In the genomic region with DNA sequence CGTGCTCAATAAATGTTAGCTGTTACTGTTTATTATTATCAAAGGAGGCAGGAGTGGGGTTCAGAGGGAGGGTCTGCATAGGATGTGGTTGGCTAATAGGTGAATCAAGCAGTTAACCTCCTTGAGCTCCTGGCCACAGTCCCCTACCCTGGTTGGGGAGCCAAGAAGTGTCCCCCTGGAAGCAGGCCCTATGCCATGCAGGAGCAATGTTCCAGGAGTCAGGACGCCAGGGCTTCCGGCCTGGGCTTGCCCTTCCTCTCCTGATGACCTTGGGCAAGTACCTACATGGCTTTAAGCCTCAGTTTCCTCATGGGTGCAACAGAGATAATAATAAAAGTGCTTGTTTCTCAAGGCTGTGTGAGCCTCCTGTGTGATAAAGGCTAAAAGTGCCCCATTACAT, we compare ENCODE assay signal across 22 cellular contexts.
A peak's percentile ranks its signal among the peaks of the same experiment; 100 is the strongest.
DNase-seq lines count a peak whose midpoint lies in the region; ATAC-seq and TF ChIP-seq lines count a peak whose summit lies in the region.
"Had no signal": no experiment of that assay in that cellular context is flagged by ENCODE, and none has a peak within 500 bp of the region (broad histone marks: within the 10 kb centered on the region; RNA-seq: fewer than 3 reads in every experiment).

No MANE protein-coding gene starts in this region.

- H4K8ac ChIP-seq in H9 (replicated peaks; ENCODE audit: insufficient read length, low read depth, low read length): no peak overlapping the region

- H3K9ac ChIP-seq in H9 (ENCODE audit: extremely low read depth, insufficient read length, low read length): no peak overlapping the region

- no peak overlapping the region for H3K14ac ChIP-seq in H9 (ENCODE audit: insufficient read depth, low read length)

- no peak overlapping the region for H2BK20ac ChIP-seq in H9 (ENCODE audit: low read depth, low read length, poor library complexity, severe bottlenecking)

- H3K27ac ChIP-seq in H9 (ENCODE audit: insufficient read length, low read depth, low read length): no peak overlapping the region
- peak overlapping the region in 5 of 8 donors; percentile 7 to 65 (median 48) for H3K27ac ChIP-seq in spleen
- H3K27ac ChIP-seq: C4-2B had no signal

- H3K9me3 ChIP-seq in H9 (ENCODE audit: control insufficient read depth, low read depth, low read length) (no peaks in the 10 kb centered on the region), spleen (no peaks in the 10 kb centered on the region)
- H3K9me3 ChIP-seq: MG63 had no signal

- H3K36me3 Mint-ChIP-seq in H9 (ENCODE audit: insufficient read depth in 1 of 3, low read depth in 3 of 3): peaks cover 2 to 7% (median 2%) of the 10 kb centered on the region in 3 experiments; a peak in 6 of 7 replicates
- peaks cover 17% of the 10 kb centered on the region for H3K36me3 Mint-ChIP-seq in WTC11
- H3K36me3 Mint-ChIP-seq in natural killer cell treated with Interleukin-12 subunit alpha and Interleukin-12 subunit beta and Interleukin-15 and Interleukin-18, amount 100 ng/mL, for 72 hours: no peaks in the 10 kb centered on the region

- no peak overlapping the region for H2BK5ac ChIP-seq in H9 (ENCODE audit: insufficient read length, low read length)

- H3K4me1 Mint-ChIP-seq in H9 (peaks cover 2 to 3% of the 10 kb centered on the region in 2 experiments; a peak in 1 of 4 replicates), WTC11 (no peaks in the 10 kb centered on the region)
- peaks cover 6 to 12% of the 10 kb centered on the region in 2 donors for H3K4me1 Mint-ChIP-seq in natural killer cell treated with Interleukin-12 subunit alpha and Interleukin-12 subunit beta and Interleukin-15 and Interleukin-18, amount 100 ng/mL, for 72 hours (ENCODE audit: low read depth in 2 of 2)
- H3K4me1 Mint-ChIP-seq: B cell had no signal

- CTCF ChIA-PET in WTC11 (lab: Charles Lee): no interaction called here

- peaks cover 0 to 78% (median 14%) of the 10 kb centered on the region in 6 donors for H3K36me3 ChIP-seq in spleen
- H3K36me3 ChIP-seq: MG63 had no signal

- no peak overlapping the region for H3K4me3 ChIP-seq in spleen
- H3K4me3 ChIP-seq: MG63 had no signal

- no peaks in the 10 kb centered on the region for H3K27me3 ChIP-seq in H9 (ENCODE audit: insufficient read depth, low read length)
- no peaks in the 10 kb centered on the region for H3K27me3 ChIP-seq in spleen (replicated peaks in 1 of 7)
- H3K27me3 ChIP-seq: MG63 had no signal

- WGBS in H9 (ENCODE audit: extremely low coverage, insufficient read length, low lambda C conversion rate): no CpG with 5 or more reads among the region's 3 CpGs
- WGBS in spleen, 5 donors: 66 to 94% (median 73%) methylated on average over 3 of the region's 3 CpGs

- no peak overlapping the region for H3K56ac ChIP-seq in H9 (ENCODE audit: insufficient read length, low read depth, low read length)

- no peaks in the 10 kb centered on the region for H3K4me1 ChIP-seq in H9 (ENCODE audit: insufficient read depth, low read length)
- peaks cover 0 to 20% (median 4%) of the 10 kb centered on the region in 6 donors for H3K4me1 ChIP-seq in spleen

- no peak overlapping the region for H2AFZ ChIP-seq in H9 (ENCODE audit: low read length)

- H2BK12ac ChIP-seq in H9 (ENCODE audit: insufficient read length, low read depth, low read length): no peak overlapping the region

- H3K79me2 ChIP-seq in H9 (ENCODE audit: insufficient read depth, low read length): no peaks in the 10 kb centered on the region

- TF ChIP-seq CTCF in H9 (conservative IDR thresholded peaks at IDR 0.05) (no peak), WTC11 (IDR thresholded peaks at IDR 0.05) (no peak), spleen (IDR thresholded peaks at IDR 0.05 in 8 of 11, conservative IDR thresholded peaks at IDR 0.05 in 3 of 11) (no peak)

- no peak overlapping the region for H3K18ac ChIP-seq in H9 (ENCODE audit: insufficient read length, low read depth, low read length)

- no peaks in the 10 kb centered on the region for H4K20me1 ChIP-seq in H9 (ENCODE audit: control insufficient read depth, insufficient read depth, insufficient read length)

- H3K23me2 ChIP-seq in H9 (ENCODE audit: insufficient read length, low read depth, low read length, poor library complexity, severe bottlenecking): no peaks in the 10 kb centered on the region

- no peak overlapping the region for H3K23ac ChIP-seq in H9 (ENCODE audit: insufficient read length, low read depth, low read length)

- H3K79me1 ChIP-seq in H9 (ENCODE audit: insufficient read depth, low read depth, low read length, poor library complexity, severe bottlenecking): no peaks in the 10 kb centered on the region

- peak; percentile 10 for DNase-seq in H9
- peak; percentile 3 for DNase-seq in WTC11 (ENCODE audit: low spot score)
- no peak for DNase-seq in natural killer cell treated with Interleukin-12 subunit alpha and Interleukin-12 subunit beta and Interleukin-15 and Interleukin-18, amount 100 ng/mL, for 72 hours (ENCODE audit: low spot score)
- DNase-seq in spleen: no peak
- DNase-seq in nucleus accumbens (lab: John Stamatoyannopoulos, UW): no peak
- no peak for DNase-seq in HUDEP-2 (lab: John Stamatoyannopoulos, UW; ENCODE audit: unreplicated experiment in 76 of 76)
- DNase-seq in HPDE6-E6E7 (ENCODE audit: extremely low spot score): no peak
- DNase-seq: Calu3, DMS79 treated with DMSO at 0.1 percent for 48 hours, GF-D8, IMR-90, KG1, MG63, NCI-H1105 treated with DMSO at 0.1 percent for 48 hours, NCI-H146, NCI-H1930, NCI-H2107, NCI-H524, NCI-H748 treated with DMSO at 0.1 percent for 48 hours had no signal

- H3T11ph ChIP-seq in H9 (ENCODE audit: low read length): no peak overlapping the region

- no peak overlapping the region; a peak in 1 of 7 replicates for H3K27ac Mint-ChIP-seq in H9
- no peak overlapping the region for H3K27ac Mint-ChIP-seq in WTC11
- peak overlapping the region; percentile 62 to 81 for H3K27ac Mint-ChIP-seq in natural killer cell treated with Interleukin-12 subunit alpha and Interleukin-12 subunit beta and Interleukin-15 and Interleukin-18, amount 100 ng/mL, for 72 hours
- H3K27ac Mint-ChIP-seq: B cell had no signal

- no peak overlapping the region for H2BK120ac ChIP-seq in H9 (ENCODE audit: low read depth, low read length, poor library complexity, severe bottlenecking)

- no peak overlapping the region for H3K4ac ChIP-seq in H9 (ENCODE audit: low read depth, low read length)

- H2AK5ac ChIP-seq in H9 (ENCODE audit: insufficient read length, low read length): no peak overlapping the region

- intact Hi-C loops in spleen (cut with DNase I; ENCODE audit: low total_unique reads): no loop called here

- POLR2A ChIA-PET in WTC11 (lab: Charles Lee): no interaction called here

- peaks cover 1% of the 10 kb centered on the region; the same call in 1 of the 2 replicates for H3K27me3 Mint-ChIP-seq in H9 (ENCODE audit: low read depth)
- no peaks in the 10 kb centered on the region for H3K27me3 Mint-ChIP-seq in WTC11 (ENCODE audit: low read depth)
- H3K27me3 Mint-ChIP-seq in natural killer cell treated with Interleukin-12 subunit alpha and Interleukin-12 subunit beta and Interleukin-15 and Interleukin-18, amount 100 ng/mL, for 72 hours: peaks cover 3 to 5% of the 10 kb centered on the region in 2 donors

- no peak overlapping the region for H4K91ac ChIP-seq in H9 (ENCODE audit: insufficient read length, low read depth, low read length)

- ATAC-seq in WTC11 (no peak), HG02571 (IDR thresholded peaks at IDR 0.05; ENCODE audit: unreplicated experiment) (no peak)
- ATAC-seq in natural killer cell treated with Interleukin-12 subunit alpha and Interleukin-12 subunit beta and Interleukin-15 and Interleukin-18, amount 100 ng/mL, for 72 hours: no peak

- no peak overlapping the region for H4K5ac ChIP-seq in H9 (ENCODE audit: insufficient read length, low read depth, low read length)

- no peak overlapping the region for H2BK15ac ChIP-seq in H9 (ENCODE audit: low read depth, low read length)

- H3K4me2 ChIP-seq in H9 (ENCODE audit: insufficient read depth, insufficient read length, low read length): no peak overlapping the region

- TF ChIP-seq POLR2A in spleen (IDR thresholded peaks at IDR 0.05): no peak

- peaks cover 8 to 10% of the 10 kb centered on the region in 2 experiments for H3K9me3 Mint-ChIP-seq in H9
- H3K9me3 Mint-ChIP-seq in WTC11: peaks cover 15% of the 10 kb centered on the region
- H3K9me3 Mint-ChIP-seq in natural killer cell treated with Interleukin-12 subunit alpha and Interleukin-12 subunit beta and Interleukin-15 and Interleukin-18, amount 100 ng/mL, for 72 hours: no peaks in the 10 kb centered on the region

- H3K4me3 Mint-ChIP-seq in H9: no peak overlapping the region
- H3K4me3 Mint-ChIP-seq in WTC11: no peak overlapping the region
- H3K4me3 Mint-ChIP-seq in natural killer cell treated with Interleukin-12 subunit alpha and Interleukin-12 subunit beta and Interleukin-15 and Interleukin-18, amount 100 ng/mL, for 72 hours: peak overlapping the region; percentile 38
- H3K4me3 Mint-ChIP-seq: B cell had no signal

TF ChIP-seq in WTC11, 78 proteins besides CTCF, POLR2A, EP300 and RAD21 (continues in another document):
- TF ChIP-seq ESRRA (CRISPR knock-in tag; IDR thresholded peaks at IDR 0.05; ENCODE audit: borderline replicate concordance) (no peak), HMGA2 (CRISPR knock-in tag; IDR thresholded peaks at IDR 0.05) (no peak), ZBTB21 (CRISPR knock-in tag; IDR thresholded peaks at IDR 0.05; ENCODE audit: borderline replicate concordance) (no peak), SP1 (CRISPR knock-in tag; conservative IDR thresholded peaks at IDR 0.05) (no peak), CREM (CRISPR knock-in tag; IDR thresholded peaks at IDR 0.05) (no peak), TEAD1 (CRISPR knock-in tag; IDR thresholded peaks at IDR 0.05) (no peak), GTF2I (CRISPR knock-in tag; conservative IDR thresholded peaks at IDR 0.05) (no peak)

Comparison
In these comparisons a context has a peak if more than half of its experiments do, and no peak if none do; other contexts are left out.
1. DNase-seq: peak in H9 (single experiment) and WTC11 (single experiment); none in natural killer cell treated with Interleukin-12 subunit alpha and Interleukin-12 subunit beta and Interleukin-15 and Interleukin-18, amount 100 ng/mL, for 72 hours (single experiment), spleen (single experiment), nucleus accumbens (0 of 56), HUDEP-2 (0 of 76) and HPDE6-E6E7 (single experiment).
2. H3K27ac Mint-ChIP-seq: peak in natural killer cell treated with Interleukin-12 subunit alpha and Interleukin-12 subunit beta and Interleukin-15 and Interleukin-18, amount 100 ng/mL, for 72 hours (2 of 2); none in H9 (0 of 3) and WTC11 (single experiment).